In the genomic region with DNA sequence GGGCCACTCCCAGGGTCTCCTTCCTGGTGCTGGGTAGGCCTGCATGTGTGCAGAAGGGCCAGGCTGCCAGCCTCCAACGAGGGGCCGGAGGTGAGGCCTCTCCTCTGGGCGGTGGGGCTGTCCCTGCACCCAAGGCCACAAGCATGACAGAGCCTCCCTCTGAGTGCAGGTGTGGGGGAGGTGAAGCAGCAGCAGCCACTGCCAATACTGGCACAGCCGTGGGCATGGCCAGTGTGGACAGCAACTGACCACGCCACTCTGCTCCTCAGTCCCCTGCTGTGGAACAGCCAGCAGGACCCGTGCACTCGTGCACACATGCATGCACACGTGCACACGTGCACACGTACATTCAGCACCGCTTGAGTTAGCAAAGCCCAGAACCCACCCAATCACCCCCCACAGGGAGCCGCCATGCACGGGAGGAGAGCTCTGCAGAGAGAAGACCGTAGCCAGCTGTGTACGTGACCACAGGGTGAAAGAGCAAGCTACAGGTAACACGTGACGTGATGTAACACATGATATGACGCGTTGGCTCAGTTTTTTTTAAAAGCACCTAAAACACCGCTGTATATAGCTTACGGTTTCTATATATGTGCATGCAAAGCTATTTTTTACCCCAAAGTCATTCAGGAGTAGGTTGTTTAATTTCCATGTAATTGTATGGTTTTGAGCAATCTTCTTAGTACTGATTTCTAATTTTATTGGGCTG, we compare ENCODE assay signal across 16 cellular contexts. TPM values are rescaled to one million over a fixed set of nuclear protein-coding genes. Genes with fewer than 3 reads are reported as not detected.
"Had no signal": no experiment of that assay in that cellular context is flagged by ENCODE, and none has a peak within 500 bp of the region (broad histone marks: within the 10 kb centered on the region; RNA-seq: fewer than 3 reads in every experiment).

No MANE protein-coding gene starts in this region.

- FAIRE-seq: colon, endometrium, kidney, small intestine had no signal

- H3K4me3 Mint-ChIP-seq: activated CD4-positive, alpha-beta memory T cell treated with anti-CD3 and anti-CD28 coated beads for 36 hours; activated CD8-positive, alpha-beta memory T cell treated with anti-CD3 and anti-CD28 coated beads, Interleukin-2, amount 10 ng/mL, durations not matched to agents 7 days and 5 days; activated naive CD4-positive, alpha-beta T cell treated with anti-CD3 and anti-CD28 coated beads, Interleukin-2, amount 50 U/mL, for 24 hours; stimulated activated naive CD8-positive, alpha-beta T cell treated with anti-CD3 and anti-CD28 coated beads, Interleukin-15, Interleukin-2, amounts not matched to agents 100 ng/mL and 50 ng/mL, for 24 hours; type B pancreatic cell had no signal

- H3K27me3 Mint-ChIP-seq: activated CD8-positive, alpha-beta memory T cell treated with anti-CD3 and anti-CD28 coated beads, Interleukin-2, amount 10 ng/mL, durations not matched to agents 7 days and 5 days; activated naive CD4-positive, alpha-beta T cell treated with anti-CD3 and anti-CD28 coated beads, Interleukin-2, amount 50 U/mL, for 24 hours; stimulated activated naive CD8-positive, alpha-beta T cell treated with anti-CD3 and anti-CD28 coated beads, Interleukin-15, Interleukin-2, amounts not matched to agents 100 ng/mL and 50 ng/mL, for 24 hours had no signal

- H3K4me1 Mint-ChIP-seq: activated CD8-positive, alpha-beta memory T cell treated with anti-CD3 and anti-CD28 coated beads, Interleukin-2, amount 10 ng/mL, durations not matched to agents 7 days and 5 days; activated naive CD4-positive, alpha-beta T cell treated with anti-CD3 and anti-CD28 coated beads, Interleukin-2, amount 50 U/mL, for 24 hours had no signal

- DNase-seq: activated CD4-positive, alpha-beta memory T cell treated with anti-CD3 and anti-CD28 coated beads for 36 hours; activated CD8-positive, alpha-beta memory T cell treated with anti-CD3 and anti-CD28 coated beads, Interleukin-2, amount 10 ng/mL, durations not matched to agents 7 days and 5 days; activated T-cell treated with anti-CD3 and anti-CD28 coated beads, Interleukin-2, amount 50 U/mL, for 1 hour; hippocampal formation; kidney; midbrain; small intestine; T-helper 1 cell had no signal

- H3K36me3 Mint-ChIP-seq: activated CD4-positive, alpha-beta memory T cell treated with anti-CD3 and anti-CD28 coated beads for 36 hours; activated CD8-positive, alpha-beta memory T cell treated with anti-CD3 and anti-CD28 coated beads, Interleukin-2, amount 10 ng/mL, durations not matched to agents 7 days and 5 days; activated naive CD4-positive, alpha-beta T cell treated with anti-CD3 and anti-CD28 coated beads, Interleukin-2, amount 50 U/mL, for 24 hours; type B pancreatic cell had no signal

- ATAC-seq: activated CD8-positive, alpha-beta memory T cell treated with anti-CD3 and anti-CD28 coated beads, Interleukin-2, amount 10 ng/mL, durations not matched to agents 7 days and 5 days; SK-N-SH treated with all-trans-retinoic acid at 6 μM for 48 hours had no signal

- H3K27ac Mint-ChIP-seq: activated CD4-positive, alpha-beta memory T cell treated with anti-CD3 and anti-CD28 coated beads for 36 hours; activated CD8-positive, alpha-beta memory T cell treated with anti-CD3 and anti-CD28 coated beads, Interleukin-2, amount 10 ng/mL, durations not matched to agents 7 days and 5 days; activated naive CD4-positive, alpha-beta T cell treated with anti-CD3 and anti-CD28 coated beads, Interleukin-2, amount 50 U/mL, for 24 hours; activated T-helper 2 cell treated with anti-CD3 and anti-CD28 coated beads, Interferon-gamma antibody, Interleukin-2, Interleukin-4, amounts not matched to agents 10 μg/mL and 5 μg/mL and 100 μg/mL, durations not matched to agents 14 hours and 24 hours and 36 hours; stimulated activated naive CD8-positive, alpha-beta T cell treated with anti-CD3 and anti-CD28 coated beads, Interleukin-15, Interleukin-2, amounts not matched to agents 100 ng/mL and 50 ng/mL, for 24 hours; type B pancreatic cell had no signal

- H3K9me3 Mint-ChIP-seq: activated CD4-positive, alpha-beta memory T cell treated with anti-CD3 and anti-CD28 coated beads for 36 hours; activated naive CD4-positive, alpha-beta T cell treated with anti-CD3 and anti-CD28 coated beads, Interleukin-2, amount 50 U/mL, for 24 hours; activated T-helper 2 cell treated with anti-CD3 and anti-CD28 coated beads, Interferon-gamma antibody, Interleukin-2, Interleukin-4, amounts not matched to agents 10 μg/mL and 5 μg/mL and 100 μg/mL, durations not matched to agents 14 hours and 24 hours and 36 hours; stimulated activated naive CD8-positive, alpha-beta T cell treated with anti-CD3 and anti-CD28 coated beads, Interleukin-15, Interleukin-2, amounts not matched to agents 100 ng/mL and 50 ng/mL, for 24 hours; type B pancreatic cell had no signal

RNA-seq across cellular contexts. Expression of gene PAPOLB, which starts 23.1 kb away (rescaled TPM):
- total RNA-seq: activated CD4-positive, alpha-beta memory T cell treated with anti-CD3 and anti-CD28 coated beads for 36 hours; activated T-helper 2 cell treated with anti-CD3 and anti-CD28 coated beads, Interferon-gamma antibody, Interleukin-2, Interleukin-4, amounts not matched to agents 10 μg/mL and 5 μg/mL and 100 μg/mL, durations not matched to agents 14 hours and 24 hours and 36 hours; myocyte had no signal
